Comparison of ENCODE assay signal across 1 cellular context in the genomic region with DNA sequence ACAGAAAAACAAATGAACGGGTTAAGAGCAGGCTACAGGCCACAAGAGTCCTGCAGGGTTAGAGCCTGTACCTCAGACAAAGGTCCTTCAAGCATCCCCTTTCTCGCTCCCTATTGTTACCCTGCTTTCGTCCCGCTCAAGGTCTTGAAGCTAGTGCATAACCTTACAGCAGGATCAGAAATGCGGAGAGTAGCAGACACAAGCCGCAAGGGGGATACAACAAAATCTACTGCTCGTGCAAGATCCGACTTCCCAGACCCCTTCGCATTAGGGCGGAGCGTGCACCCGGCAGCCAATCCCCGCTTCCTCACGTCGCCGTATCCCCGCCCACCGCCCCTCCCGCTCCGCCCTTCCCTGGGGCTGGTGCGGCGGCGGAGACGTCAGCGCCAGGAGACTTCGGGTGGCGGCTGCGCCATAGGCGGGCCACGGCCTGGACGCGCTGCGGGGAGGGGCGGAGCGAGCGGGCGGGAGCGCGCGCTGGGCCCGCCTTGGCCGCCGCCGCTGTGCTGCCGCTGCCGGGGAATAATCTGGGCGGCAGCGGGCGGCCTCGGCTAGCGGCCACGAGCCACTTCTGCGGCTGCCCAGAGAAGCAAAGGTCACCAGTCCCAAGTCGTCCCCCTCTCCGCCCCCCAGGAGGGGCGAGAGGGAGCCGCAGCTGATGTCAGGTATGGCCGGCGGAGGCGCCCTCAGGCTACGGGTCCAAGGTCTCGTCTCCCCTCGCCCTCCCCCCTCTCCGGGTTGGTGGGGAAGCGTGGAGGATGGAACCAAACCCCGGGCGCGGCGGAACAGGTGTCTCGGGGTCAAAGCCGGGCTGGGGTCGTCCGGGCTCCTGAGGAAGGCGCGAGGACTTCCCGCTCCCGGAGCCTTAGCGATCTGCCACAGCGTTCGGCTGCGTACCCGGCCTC.
A peak's percentile ranks its signal among the peaks of the same experiment; 100 is the strongest.
TF ChIP-seq lines count a peak whose summit lies in the region.

A gene (plus strand): TSS at position 389 of the 905 bp plus-strand sequence. CDS start 51,776 bp downstream, outside the sequence.

TF ChIP-seq in HepG2, 621 proteins besides CTCF, POLR2A, EP300 and RAD21 (continued from another document and continues in another):
- TF ChIP-seq NR2F1 (CRISPR knock-in tag; IDR thresholded peaks at IDR 0.05) = peak; percentile 61 to 83; a peak in 3 of 4 replicates
- TF ChIP-seq ZZZ3 (CRISPR knock-in tag; IDR thresholded peaks at IDR 0.05; ENCODE audit: borderline replicate concordance) = 0 out of 2 replicates have a peak, but pooled peaks have one; percentile 53
- TF ChIP-seq HDAC2 (CRISPR knock-in tag; IDR thresholded peaks at IDR 0.05) = peak; percentile 71; the same call in 1 of the 2 replicates
- TF ChIP-seq, protein P1, sequence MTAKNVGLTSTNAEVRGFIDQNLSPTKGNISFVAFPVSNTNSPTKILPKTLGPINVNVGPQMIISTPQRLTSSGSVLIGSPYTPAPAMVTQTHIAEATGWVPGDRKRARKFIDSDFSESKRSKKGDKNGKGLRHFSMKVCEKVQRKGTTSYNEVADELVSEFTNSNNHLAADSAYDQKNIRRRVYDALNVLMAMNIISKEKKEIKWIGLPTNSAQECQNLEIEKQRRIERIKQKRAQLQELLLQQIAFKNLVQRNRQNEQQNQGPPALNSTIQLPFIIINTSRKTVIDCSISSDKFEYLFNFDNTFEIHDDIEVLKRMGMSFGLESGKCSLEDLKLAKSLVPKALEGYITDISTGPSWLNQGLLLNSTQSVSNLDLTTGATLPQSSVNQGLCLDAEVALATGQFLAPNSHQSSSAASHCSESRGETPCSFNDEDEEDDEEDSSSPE (CRISPR knock-in tag; IDR thresholded peaks at IDR 0.05) = peak; percentile 78
- TF ChIP-seq RBFOX2 (IDR thresholded peaks at IDR 0.05; ENCODE audit: low read depth, low read length) = peak; percentile 98; the same call in 1 of the 2 replicates
- TF ChIP-seq, protein P2, sequence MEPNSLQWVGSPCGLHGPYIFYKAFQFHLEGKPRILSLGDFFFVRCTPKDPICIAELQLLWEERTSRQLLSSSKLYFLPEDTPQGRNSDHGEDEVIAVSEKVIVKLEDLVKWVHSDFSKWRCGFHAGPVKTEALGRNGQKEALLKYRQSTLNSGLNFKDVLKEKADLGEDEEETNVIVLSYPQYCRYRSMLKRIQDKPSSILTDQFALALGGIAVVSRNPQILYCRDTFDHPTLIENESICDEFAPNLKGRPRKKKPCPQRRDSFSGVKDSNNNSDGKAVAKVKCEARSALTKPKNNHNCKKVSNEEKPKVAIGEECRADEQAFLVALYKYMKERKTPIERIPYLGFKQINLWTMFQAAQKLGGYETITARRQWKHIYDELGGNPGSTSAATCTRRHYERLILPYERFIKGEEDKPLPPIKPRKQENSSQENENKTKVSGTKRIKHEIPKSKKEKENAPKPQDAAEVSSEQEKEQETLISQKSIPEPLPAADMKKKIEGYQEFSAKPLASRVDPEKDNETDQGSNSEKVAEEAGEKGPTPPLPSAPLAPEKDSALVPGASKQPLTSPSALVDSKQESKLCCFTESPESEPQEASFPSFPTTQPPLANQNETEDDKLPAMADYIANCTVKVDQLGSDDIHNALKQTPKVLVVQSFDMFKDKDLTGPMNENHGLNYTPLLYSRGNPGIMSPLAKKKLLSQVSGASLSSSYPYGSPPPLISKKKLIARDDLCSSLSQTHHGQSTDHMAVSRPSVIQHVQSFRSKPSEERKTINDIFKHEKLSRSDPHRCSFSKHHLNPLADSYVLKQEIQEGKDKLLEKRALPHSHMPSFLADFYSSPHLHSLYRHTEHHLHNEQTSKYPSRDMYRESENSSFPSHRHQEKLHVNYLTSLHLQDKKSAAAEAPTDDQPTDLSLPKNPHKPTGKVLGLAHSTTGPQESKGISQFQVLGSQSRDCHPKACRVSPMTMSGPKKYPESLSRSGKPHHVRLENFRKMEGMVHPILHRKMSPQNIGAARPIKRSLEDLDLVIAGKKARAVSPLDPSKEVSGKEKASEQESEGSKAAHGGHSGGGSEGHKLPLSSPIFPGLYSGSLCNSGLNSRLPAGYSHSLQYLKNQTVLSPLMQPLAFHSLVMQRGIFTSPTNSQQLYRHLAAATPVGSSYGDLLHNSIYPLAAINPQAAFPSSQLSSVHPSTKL (CRISPR knock-in tag; IDR thresholded peaks at IDR 0.05) = peak; percentile 75
- TF ChIP-seq, protein P3, sequence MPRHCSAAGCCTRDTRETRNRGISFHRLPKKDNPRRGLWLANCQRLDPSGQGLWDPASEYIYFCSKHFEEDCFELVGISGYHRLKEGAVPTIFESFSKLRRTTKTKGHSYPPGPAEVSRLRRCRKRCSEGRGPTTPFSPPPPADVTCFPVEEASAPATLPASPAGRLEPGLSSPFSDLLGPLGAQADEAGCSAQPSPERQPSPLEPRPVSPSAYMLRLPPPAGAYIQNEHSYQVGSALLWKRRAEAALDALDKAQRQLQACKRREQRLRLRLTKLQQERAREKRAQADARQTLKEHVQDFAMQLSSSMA (CRISPR knock-in tag; IDR thresholded peaks at IDR 0.05) = no peak
- TF ChIP-seq, protein P4, sequence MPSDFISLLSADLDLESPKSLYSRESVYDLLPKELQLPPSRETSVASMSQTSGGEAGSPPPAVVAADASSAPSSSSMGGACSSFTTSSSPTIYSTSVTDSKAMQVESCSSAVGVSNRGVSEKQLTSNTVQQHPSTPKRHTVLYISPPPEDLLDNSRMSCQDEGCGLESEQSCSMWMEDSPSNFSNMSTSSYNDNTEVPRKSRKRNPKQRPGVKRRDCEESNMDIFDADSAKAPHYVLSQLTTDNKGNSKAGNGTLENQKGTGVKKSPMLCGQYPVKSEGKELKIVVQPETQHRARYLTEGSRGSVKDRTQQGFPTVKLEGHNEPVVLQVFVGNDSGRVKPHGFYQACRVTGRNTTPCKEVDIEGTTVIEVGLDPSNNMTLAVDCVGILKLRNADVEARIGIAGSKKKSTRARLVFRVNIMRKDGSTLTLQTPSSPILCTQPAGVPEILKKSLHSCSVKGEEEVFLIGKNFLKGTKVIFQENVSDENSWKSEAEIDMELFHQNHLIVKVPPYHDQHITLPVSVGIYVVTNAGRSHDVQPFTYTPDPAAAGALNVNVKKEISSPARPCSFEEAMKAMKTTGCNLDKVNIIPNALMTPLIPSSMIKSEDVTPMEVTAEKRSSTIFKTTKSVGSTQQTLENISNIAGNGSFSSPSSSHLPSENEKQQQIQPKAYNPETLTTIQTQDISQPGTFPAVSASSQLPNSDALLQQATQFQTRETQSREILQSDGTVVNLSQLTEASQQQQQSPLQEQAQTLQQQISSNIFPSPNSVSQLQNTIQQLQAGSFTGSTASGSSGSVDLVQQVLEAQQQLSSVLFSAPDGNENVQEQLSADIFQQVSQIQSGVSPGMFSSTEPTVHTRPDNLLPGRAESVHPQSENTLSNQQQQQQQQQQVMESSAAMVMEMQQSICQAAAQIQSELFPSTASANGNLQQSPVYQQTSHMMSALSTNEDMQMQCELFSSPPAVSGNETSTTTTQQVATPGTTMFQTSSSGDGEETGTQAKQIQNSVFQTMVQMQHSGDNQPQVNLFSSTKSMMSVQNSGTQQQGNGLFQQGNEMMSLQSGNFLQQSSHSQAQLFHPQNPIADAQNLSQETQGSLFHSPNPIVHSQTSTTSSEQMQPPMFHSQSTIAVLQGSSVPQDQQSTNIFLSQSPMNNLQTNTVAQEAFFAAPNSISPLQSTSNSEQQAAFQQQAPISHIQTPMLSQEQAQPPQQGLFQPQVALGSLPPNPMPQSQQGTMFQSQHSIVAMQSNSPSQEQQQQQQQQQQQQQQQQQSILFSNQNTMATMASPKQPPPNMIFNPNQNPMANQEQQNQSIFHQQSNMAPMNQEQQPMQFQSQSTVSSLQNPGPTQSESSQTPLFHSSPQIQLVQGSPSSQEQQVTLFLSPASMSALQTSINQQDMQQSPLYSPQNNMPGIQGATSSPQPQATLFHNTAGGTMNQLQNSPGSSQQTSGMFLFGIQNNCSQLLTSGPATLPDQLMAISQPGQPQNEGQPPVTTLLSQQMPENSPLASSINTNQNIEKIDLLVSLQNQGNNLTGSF (CRISPR knock-in tag; IDR thresholded peaks at IDR 0.05) = no peak
- TF ChIP-seq, protein P5, sequence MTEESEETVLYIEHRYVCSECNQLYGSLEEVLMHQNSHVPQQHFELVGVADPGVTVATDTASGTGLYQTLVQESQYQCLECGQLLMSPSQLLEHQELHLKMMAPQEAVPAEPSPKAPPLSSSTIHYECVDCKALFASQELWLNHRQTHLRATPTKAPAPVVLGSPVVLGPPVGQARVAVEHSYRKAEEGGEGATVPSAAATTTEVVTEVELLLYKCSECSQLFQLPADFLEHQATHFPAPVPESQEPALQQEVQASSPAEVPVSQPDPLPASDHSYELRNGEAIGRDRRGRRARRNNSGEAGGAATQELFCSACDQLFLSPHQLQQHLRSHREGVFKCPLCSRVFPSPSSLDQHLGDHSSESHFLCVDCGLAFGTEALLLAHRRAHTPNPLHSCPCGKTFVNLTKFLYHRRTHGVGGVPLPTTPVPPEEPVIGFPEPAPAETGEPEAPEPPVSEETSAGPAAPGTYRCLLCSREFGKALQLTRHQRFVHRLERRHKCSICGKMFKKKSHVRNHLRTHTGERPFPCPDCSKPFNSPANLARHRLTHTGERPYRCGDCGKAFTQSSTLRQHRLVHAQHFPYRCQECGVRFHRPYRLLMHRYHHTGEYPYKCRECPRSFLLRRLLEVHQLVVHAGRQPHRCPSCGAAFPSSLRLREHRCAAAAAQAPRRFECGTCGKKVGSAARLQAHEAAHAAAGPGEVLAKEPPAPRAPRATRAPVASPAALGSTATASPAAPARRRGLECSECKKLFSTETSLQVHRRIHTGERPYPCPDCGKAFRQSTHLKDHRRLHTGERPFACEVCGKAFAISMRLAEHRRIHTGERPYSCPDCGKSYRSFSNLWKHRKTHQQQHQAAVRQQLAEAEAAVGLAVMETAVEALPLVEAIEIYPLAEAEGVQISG (CRISPR knock-in tag; IDR thresholded peaks at IDR 0.05) = peak; percentile 67
- no peak for TF ChIP-seq SUZ12 (IDR thresholded peaks at IDR 0.05; ENCODE audit: low read depth, low read length)
- TF ChIP-seq, protein P6, sequence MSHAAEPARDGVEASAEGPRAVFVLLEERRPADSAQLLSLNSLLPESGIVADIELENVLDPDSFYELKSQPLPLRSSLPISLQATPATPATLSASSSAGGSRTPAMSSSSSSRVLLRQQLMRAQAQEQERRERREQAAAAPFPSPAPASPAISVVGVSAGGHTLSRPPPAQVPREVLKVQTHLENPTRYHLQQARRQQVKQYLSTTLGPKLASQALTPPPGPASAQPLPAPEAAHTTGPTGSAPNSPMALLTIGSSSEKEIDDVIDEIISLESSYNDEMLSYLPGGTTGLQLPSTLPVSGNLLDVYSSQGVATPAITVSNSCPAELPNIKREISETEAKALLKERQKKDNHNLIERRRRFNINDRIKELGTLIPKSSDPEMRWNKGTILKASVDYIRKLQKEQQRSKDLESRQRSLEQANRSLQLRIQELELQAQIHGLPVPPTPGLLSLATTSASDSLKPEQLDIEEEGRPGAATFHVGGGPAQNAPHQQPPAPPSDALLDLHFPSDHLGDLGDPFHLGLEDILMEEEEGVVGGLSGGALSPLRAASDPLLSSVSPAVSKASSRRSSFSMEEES (CRISPR knock-in tag; IDR thresholded peaks at IDR 0.05) = peak; percentile 42; the same call in 1 of the 2 replicates
- TF ChIP-seq, protein P7, sequence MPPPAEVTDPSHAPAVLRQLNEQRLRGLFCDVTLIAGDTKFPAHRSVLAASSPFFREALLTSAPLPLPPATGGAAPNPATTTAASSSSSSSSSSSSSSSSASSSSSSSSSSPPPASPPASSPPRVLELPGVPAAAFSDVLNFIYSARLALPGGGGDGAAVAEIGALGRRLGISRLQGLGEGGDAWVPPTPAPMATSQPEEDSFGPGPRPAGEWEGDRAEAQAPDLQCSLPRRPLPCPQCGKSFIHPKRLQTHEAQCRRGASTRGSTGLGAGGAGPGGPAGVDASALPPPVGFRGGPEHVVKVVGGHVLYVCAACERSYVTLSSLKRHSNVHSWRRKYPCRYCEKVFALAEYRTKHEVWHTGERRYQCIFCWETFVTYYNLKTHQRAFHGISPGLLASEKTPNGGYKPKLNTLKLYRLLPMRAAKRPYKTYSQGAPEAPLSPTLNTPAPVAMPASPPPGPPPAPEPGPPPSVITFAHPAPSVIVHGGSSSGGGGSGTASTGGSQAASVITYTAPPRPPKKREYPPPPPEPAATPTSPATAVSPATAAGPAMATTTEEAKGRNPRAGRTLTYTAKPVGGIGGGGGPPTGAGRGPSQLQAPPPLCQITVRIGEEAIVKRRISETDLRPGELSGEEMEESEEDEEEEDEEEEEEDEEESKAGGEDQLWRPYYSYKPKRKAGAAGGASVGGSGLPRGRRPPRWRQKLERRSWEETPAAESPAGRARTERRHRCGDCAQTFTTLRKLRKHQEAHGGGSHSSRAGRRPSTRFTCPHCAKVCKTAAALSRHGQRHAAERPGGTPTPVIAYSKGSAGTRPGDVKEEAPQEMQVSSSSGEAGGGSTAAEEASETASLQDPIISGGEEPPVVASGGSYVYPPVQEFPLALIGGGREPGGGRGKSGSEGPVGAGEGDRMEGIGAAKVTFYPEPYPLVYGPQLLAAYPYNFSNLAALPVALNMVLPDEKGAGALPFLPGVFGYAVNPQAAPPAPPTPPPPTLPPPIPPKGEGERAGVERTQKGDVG (CRISPR knock-in tag; IDR thresholded peaks at IDR 0.05; ENCODE audit: borderline replicate concordance) = 0 out of 2 replicates have a peak, but pooled peaks have one; percentile 29
- 0 out of 2 replicates have a peak, but pooled peaks have one; percentile 56 for TF ChIP-seq ZMYM2 (CRISPR knock-in tag; IDR thresholded peaks at IDR 0.05)
- TF ChIP-seq ZNF350 (CRISPR knock-in tag; IDR thresholded peaks at IDR 0.05; ENCODE audit: borderline replicate concordance, low read depth) = peak; percentile 68; the same call in 1 of the 2 replicates
- no peak for TF ChIP-seq RELA (CRISPR knock-in tag; IDR thresholded peaks at IDR 0.05)
- TF ChIP-seq, protein P8, sequence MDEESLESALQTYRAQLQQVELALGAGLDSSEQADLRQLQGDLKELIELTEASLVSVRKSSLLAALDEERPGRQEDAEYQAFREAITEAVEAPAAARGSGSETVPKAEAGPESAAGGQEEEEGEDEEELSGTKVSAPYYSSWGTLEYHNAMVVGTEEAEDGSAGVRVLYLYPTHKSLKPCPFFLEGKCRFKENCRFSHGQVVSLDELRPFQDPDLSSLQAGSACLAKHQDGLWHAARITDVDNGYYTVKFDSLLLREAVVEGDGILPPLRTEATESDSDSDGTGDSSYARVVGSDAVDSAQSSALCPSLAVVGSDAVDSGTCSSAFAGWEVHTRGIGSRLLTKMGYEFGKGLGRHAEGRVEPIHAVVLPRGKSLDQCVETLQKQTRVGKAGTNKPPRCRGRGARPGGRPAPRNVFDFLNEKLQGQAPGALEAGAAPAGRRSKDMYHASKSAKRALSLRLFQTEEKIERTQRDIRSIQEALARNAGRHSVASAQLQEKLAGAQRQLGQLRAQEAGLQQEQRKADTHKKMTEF (CRISPR knock-in tag; IDR thresholded peaks at IDR 0.05) = peak; percentile 85; the same call in 1 of the 2 replicates
- peak; percentile 74 for TF ChIP-seq MED8 (CRISPR knock-in tag; IDR thresholded peaks at IDR 0.05; ENCODE audit: insufficient replicate concordance)
- no peak for TF ChIP-seq ATF7 (IDR thresholded peaks at IDR 0.05)
- no peak; the same call in 1 of the 2 replicates for TF ChIP-seq ATF7 (CRISPR knock-in tag; IDR thresholded peaks at IDR 0.05)
- TF ChIP-seq, protein P9, sequence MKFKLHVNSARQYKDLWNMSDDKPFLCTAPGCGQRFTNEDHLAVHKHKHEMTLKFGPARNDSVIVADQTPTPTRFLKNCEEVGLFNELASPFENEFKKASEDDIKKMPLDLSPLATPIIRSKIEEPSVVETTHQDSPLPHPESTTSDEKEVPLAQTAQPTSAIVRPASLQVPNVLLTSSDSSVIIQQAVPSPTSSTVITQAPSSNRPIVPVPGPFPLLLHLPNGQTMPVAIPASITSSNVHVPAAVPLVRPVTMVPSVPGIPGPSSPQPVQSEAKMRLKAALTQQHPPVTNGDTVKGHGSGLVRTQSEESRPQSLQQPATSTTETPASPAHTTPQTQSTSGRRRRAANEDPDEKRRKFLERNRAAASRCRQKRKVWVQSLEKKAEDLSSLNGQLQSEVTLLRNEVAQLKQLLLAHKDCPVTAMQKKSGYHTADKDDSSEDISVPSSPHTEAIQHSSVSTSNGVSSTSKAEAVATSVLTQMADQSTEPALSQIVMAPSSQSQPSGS (CRISPR knock-in tag; IDR thresholded peaks at IDR 0.05) = peak; percentile 89
